Comparison of ENCODE assay signal across 32 cellular contexts in the genomic region with DNA sequence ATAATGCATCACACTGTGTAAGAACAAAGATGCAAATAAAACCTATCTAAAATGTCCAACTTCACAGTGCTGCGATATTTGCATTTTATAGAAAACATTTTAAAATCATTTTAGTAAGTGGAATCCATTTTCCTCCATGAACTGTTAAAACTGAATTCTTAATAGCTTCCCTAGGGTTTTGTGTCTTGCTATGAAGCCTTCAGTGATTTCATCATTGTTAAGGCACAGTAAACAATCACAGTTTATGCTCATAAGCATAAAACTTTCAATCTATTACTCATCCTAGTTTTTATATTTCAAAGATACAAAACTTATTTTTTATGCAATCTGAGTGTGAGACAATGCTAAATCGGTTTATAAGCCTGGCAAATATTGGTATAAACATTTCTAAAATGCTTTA.
"Had no signal": no experiment of that assay in that cellular context is flagged by ENCODE, and none has a peak within 500 bp of the region (broad histone marks: within the 10 kb centered on the region; RNA-seq: fewer than 3 reads in every experiment).

No MANE protein-coding gene starts in this region.

- H3K27ac ChIP-seq: Peyer's patch, SJSA1 had no signal

- H3K4me1 ChIP-seq: Peyer's patch, SJSA1 had no signal

- H3K27me3 ChIP-seq: Peyer's patch had no signal

- DNase-seq: activated CD4-positive, alpha-beta memory T cell treated with anti-CD3 and anti-CD28 coated beads for 36 hours; activated CD4-positive, alpha-beta T cell treated with anti-CD3 and anti-CD28 coated beads for 36 hours; activated CD4-positive, alpha-beta T cell treated with anti-CD3 and anti-CD28 coated beads, Interleukin-2, amount 50 U/mL, for 1 hour; activated CD8-positive, alpha-beta memory T cell treated with anti-CD3 and anti-CD28 coated beads, Interleukin-2, amount 50 U/mL, for 4 hours; activated gamma-delta T cell treated with Interleukin-2 at 50 U/mL for 16 hours; activated naive CD4-positive, alpha-beta T cell treated with anti-CD3 and anti-CD28 coated beads for 36 hours; activated T-cell treated with anti-CD3 and anti-CD28 coated beads for 4 hours; activated T-cell treated with anti-CD3 and anti-CD28 coated beads, Interleukin-2, amount 50 U/mL, for 4 hours; anterior cingulate cortex; caudate nucleus; Karpas-422; NCI-H1105; NCI-H1417 treated with DMSO at 0.1 percent for 48 hours; NCI-H187 treated with DMSO at 0.1 percent for 48 hours; NCI-H2081; NCI-H345; NCI-H510A; NCI-H526; NCI-H748 treated with DMSO at 0.1 percent for 48 hours; NK-92 treated with Interleukin-12 subunit alpha and Interleukin-12 subunit beta, amount 100 ng/mL, for 24 hours; PC-3; Peyer's patch; RPMI8226; SHP77 treated with DMSO at 0.1 percent for 48 hours; T-cell; T-helper 17 cell had no signal

- H3K4me3 ChIP-seq: K562, Peyer's patch, SJSA1 had no signal

- FAIRE-seq: bronchial epithelial cell, K562 had no signal

- ATAC-seq: activated CD4-positive, alpha-beta T cell treated with anti-CD3 and anti-CD28 coated beads for 36 hours; activated CD4-positive, CD25-positive, alpha-beta regulatory T cell treated with anti-CD3 and anti-CD28 coated beads, Interleukin-2, amount 50 U/mL, for 24 hours; activated naive CD4-positive, alpha-beta T cell treated with anti-CD3 and anti-CD28 coated beads, Interleukin-2, amount 50 U/mL, for 72 hours; activated T-cell treated with anti-CD3 and anti-CD28 coated beads, Interleukin-2, amount 50 U/mL, for 4 hours; K562; PC-3; T-cell; T-helper 17 cell; WTC11 had no signal

- H3K9me3 ChIP-seq: Peyer's patch, SJSA1 had no signal

- H3K36me3 ChIP-seq: Peyer's patch, SJSA1 had no signal
